ENCODE assay signal across 20 cellular contexts in the genomic region with DNA sequence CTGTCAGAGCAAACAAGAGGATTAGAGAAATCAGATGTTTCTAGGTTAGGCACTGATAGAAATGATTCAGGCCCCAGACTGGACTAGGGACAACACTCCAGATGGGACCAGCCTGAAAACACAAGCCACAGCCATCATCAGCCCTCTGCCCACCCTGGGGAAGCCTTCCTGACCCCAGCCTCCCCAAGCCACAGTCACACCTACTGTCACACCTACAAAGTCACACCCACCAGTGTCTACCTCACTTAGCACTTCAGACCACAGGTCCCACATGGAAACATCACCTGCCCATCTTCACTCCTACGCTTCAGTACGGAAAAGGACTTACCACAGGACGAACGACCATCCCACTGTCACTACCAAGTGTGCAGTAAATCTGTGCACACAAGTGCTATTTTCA.
DNase-seq lines count a peak whose midpoint lies in the region; ATAC-seq and TF ChIP-seq lines count a peak whose summit lies in the region.
"Had no signal": no experiment of that assay in that cellular context is flagged by ENCODE, and none has a peak within 500 bp of the region (broad histone marks: within the 10 kb centered on the region; RNA-seq: fewer than 3 reads in every experiment).

No MANE protein-coding gene starts in this region.

- H3K27ac ChIP-seq in cingulate gyrus (ENCODE audit: low read depth, low read length) = peak overlapping the region; percentile 13
- H3K27ac ChIP-seq in muscle layer of colon (ENCODE audit: low read depth, low read length) = peak overlapping the region; percentile 56
- peak overlapping the region; percentile 53 for H3K27ac ChIP-seq in stomach smooth muscle (ENCODE audit: low read length)
- H3K27ac ChIP-seq: KMS-11 had no signal

- H3K27me3 ChIP-seq in Caco-2 (replicated peaks; ENCODE audit: control insufficient read depth, insufficient read depth, low read length) (no peaks in the 10 kb centered on the region), muscle layer of colon (ENCODE audit: control insufficient read depth in 1 of 2, insufficient read depth in 2 of 2, low read length in 2 of 2) (no peaks in the 10 kb centered on the region), stomach smooth muscle (ENCODE audit: control insufficient read depth in 1 of 2, insufficient read depth in 2 of 2, low read length in 2 of 2) (no peaks in the 10 kb centered on the region)

- peak overlapping the region; percentile 9 for H3K27ac Mint-ChIP-seq in Caco-2 (ENCODE audit: unreplicated experiment)
- no peak overlapping the region for H3K27ac Mint-ChIP-seq in activated T-cell treated with anti-CD3 and anti-CD28 coated beads, Interleukin-2, amount 50 U/mL, for 72 hours
- H3K27ac Mint-ChIP-seq: activated naive CD4-positive, alpha-beta T cell treated with anti-CD3 and anti-CD28 coated beads for 36 hours; CD8-positive, alpha-beta T cell; dendritic cell treated with granulocyte-macrophage colony-stimulating factor and Interleukin-4, amounts not matched to agents 40 ng/mL and 50 ng/mL, for 4 days had no signal

- TF ChIP-seq CTCF in Caco-2 (IDR thresholded peaks at IDR 0.05; ENCODE audit: insufficient read depth in 1 of 2, low read depth in 1 of 2, low read length in 1 of 2, severe bottlenecking in 1 of 2, unreplicated experiment in 1 of 2) = no peak

- intact Hi-C loops in Caco-2 (cut with micrococcal nuclease; ENCODE audit: unreplicated experiment) = no loop called here

- no TSS peak for BruUV-seq in Caco-2 (replicated peaks; lab: Mats Ljungman, UMichigan)

- H3K9me3 Mint-ChIP-seq in Caco-2 (ENCODE audit: unreplicated experiment) = no peaks in the 10 kb centered on the region
- H3K9me3 Mint-ChIP-seq in activated T-cell treated with anti-CD3 and anti-CD28 coated beads, Interleukin-2, amount 50 U/mL, for 72 hours = no peaks in the 10 kb centered on the region
- H3K9me3 Mint-ChIP-seq: activated naive CD4-positive, alpha-beta T cell treated with anti-CD3 and anti-CD28 coated beads for 36 hours; CD8-positive, alpha-beta T cell; dendritic cell treated with granulocyte-macrophage colony-stimulating factor and Interleukin-4, amounts not matched to agents 40 ng/mL and 50 ng/mL, for 4 days had no signal

- no peak overlapping the region for H3K4me3 Mint-ChIP-seq in Caco-2 (ENCODE audit: unreplicated experiment)
- no peak overlapping the region for H3K4me3 Mint-ChIP-seq in activated T-cell treated with anti-CD3 and anti-CD28 coated beads, Interleukin-2, amount 50 U/mL, for 72 hours
- H3K4me3 Mint-ChIP-seq: activated naive CD4-positive, alpha-beta T cell treated with anti-CD3 and anti-CD28 coated beads for 36 hours; CD8-positive, alpha-beta T cell; dendritic cell treated with granulocyte-macrophage colony-stimulating factor and Interleukin-4, amounts not matched to agents 40 ng/mL and 50 ng/mL, for 4 days had no signal

- no peaks in the 10 kb centered on the region for H3K27me3 Mint-ChIP-seq in Caco-2 (ENCODE audit: insufficient read depth, unreplicated experiment)
- H3K27me3 Mint-ChIP-seq in activated T-cell treated with anti-CD3 and anti-CD28 coated beads, Interleukin-2, amount 50 U/mL, for 72 hours (ENCODE audit: low read depth) = peaks cover 14% of the 10 kb centered on the region

- no peak for ATAC-seq in GM18505 (IDR thresholded peaks at IDR 0.05; ENCODE audit: unreplicated experiment)
- no peak for ATAC-seq in activated T-cell treated with anti-CD3 and anti-CD28 coated beads, Interleukin-2, amount 50 U/mL, for 72 hours (replicated peaks in 1 of 2)
- ATAC-seq: CD8-positive, alpha-beta T cell had no signal

- H3K36me3 Mint-ChIP-seq in Caco-2 (ENCODE audit: insufficient read depth, unreplicated experiment) = peaks cover 29% of the 10 kb centered on the region
- H3K36me3 Mint-ChIP-seq in activated T-cell treated with anti-CD3 and anti-CD28 coated beads, Interleukin-2, amount 50 U/mL, for 72 hours (ENCODE audit: insufficient read depth in 2 of 2) = no peaks in the 10 kb centered on the region
- H3K36me3 Mint-ChIP-seq: CD8-positive, alpha-beta T cell had no signal

- H3K4me1 Mint-ChIP-seq in Caco-2 (ENCODE audit: low read depth, unreplicated experiment) = no peaks in the 10 kb centered on the region
- peaks cover 13% of the 10 kb centered on the region for H3K4me1 Mint-ChIP-seq in activated T-cell treated with anti-CD3 and anti-CD28 coated beads, Interleukin-2, amount 50 U/mL, for 72 hours (ENCODE audit: low read depth)

- H3K9ac ChIP-seq in muscle layer of colon (ENCODE audit: low read length) = no peak overlapping the region
- H3K9ac ChIP-seq in stomach smooth muscle (ENCODE audit: low read length in 2 of 2) = no peak overlapping the region
- H3K9ac ChIP-seq: KMS-11 had no signal

- no peak for TF ChIP-seq POLR2A in GM18505 (IDR thresholded peaks at IDR 0.05; ENCODE audit: borderline replicate concordance, extremely low read depth, insufficient read depth, insufficient read length)

- no peaks in the 10 kb centered on the region for H3K36me3 ChIP-seq in Caco-2 (ENCODE audit: control insufficient read depth, insufficient read depth, low read length)
- H3K36me3 ChIP-seq in muscle layer of colon (ENCODE audit: insufficient read depth, low read length) = no peaks in the 10 kb centered on the region
- H3K36me3 ChIP-seq in stomach smooth muscle (ENCODE audit: control insufficient read depth in 2 of 2, insufficient read depth in 2 of 2, low read length in 2 of 2) = no peaks in the 10 kb centered on the region

- H3K4me3 ChIP-seq in Caco-2 (ENCODE audit: low read depth, low read length) (no peak overlapping the region), muscle layer of colon (ENCODE audit: low read depth in 1 of 2, low read length in 2 of 2) (no peak overlapping the region), stomach smooth muscle (ENCODE audit: low read length in 2 of 2) (no peak overlapping the region)
- H3K4me3 ChIP-seq: smooth muscle cell had no signal

- H3K4me1 ChIP-seq in Caco-2 (no peaks in the 10 kb centered on the region), muscle layer of colon (ENCODE audit: insufficient read depth, low read length) (peaks cover 31% of the 10 kb centered on the region), stomach smooth muscle (ENCODE audit: control insufficient read depth, insufficient read depth, low read length) (peaks cover 48% of the 10 kb centered on the region)

- POLR2A ChIA-PET in Caco-2 (lab: Charles Lee) = no interaction called here

- DNase-seq in Caco-2 = no peak
- DNase-seq in hepatic stellate cell (ENCODE audit: low spot score) = no peak
- no peak for DNase-seq in activated T-cell treated with anti-CD3 and anti-CD28 coated beads, Interleukin-2, amount 50 U/mL, for 72 hours
- DNase-seq in pons (ENCODE audit: low spot score) = no peak
- DNase-seq: activated CD4-positive, alpha-beta T cell treated with anti-CD3 and anti-CD28 coated beads, Interleukin-2, amount 50 U/mL, for 1 hour; activated naive CD4-positive, alpha-beta T cell treated with anti-CD3 and anti-CD28 coated beads for 36 hours; CD8-positive, alpha-beta T cell; DMS79; erythroblast; midbrain; NCI-H1417; NCI-H2227 treated with DMSO at 0.1 percent for 48 hours; occipital lobe had no signal

- no peaks in the 10 kb centered on the region for H3K9me3 ChIP-seq in Caco-2
- no peaks in the 10 kb centered on the region for H3K9me3 ChIP-seq in muscle layer of colon (ENCODE audit: low read length)
- no peaks in the 10 kb centered on the region for H3K9me3 ChIP-seq in stomach smooth muscle (ENCODE audit: control insufficient read depth in 2 of 2, low read length in 2 of 2)

- CTCF ChIA-PET in Caco-2 (lab: Charles Lee) = no interaction called here
